Comparison of ENCODE assay signal across 1 cellular context in the genomic region with DNA sequence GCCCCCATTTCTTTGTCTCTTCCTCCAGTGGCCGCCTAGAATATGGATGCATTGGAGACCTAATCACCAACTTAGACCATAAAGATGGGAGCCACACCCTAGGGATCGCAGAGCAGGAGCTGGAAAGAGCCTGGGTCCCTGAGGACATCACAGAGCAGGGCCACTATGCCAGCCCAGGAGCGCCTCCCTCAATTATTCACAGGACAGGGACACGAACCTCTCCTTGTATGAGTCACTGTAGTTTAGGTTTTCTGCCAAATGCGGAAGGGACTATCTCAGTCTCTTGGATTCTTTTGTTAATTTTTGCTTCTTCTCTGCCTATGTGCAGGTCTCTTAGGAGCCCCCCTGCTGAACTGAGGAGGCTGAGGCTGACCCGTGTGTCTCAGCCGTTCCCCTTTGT.
TF ChIP-seq lines count a peak whose summit lies in the region.

No MANE protein-coding gene starts in this region.

TF ChIP-seq in H1, 55 proteins besides CTCF, POLR2A, EP300 and RAD21:
- TF ChIP-seq CEBPB (IDR thresholded peaks at IDR 0.05; ENCODE audit: low read depth, low read length): no peak
- no peak for TF ChIP-seq SIN3A (conservative IDR thresholded peaks at IDR 0.05 in 1 of 2, IDR thresholded peaks at IDR 0.05 in 1 of 2; ENCODE audit: low read depth in 1 of 2, low read length in 2 of 2)
- no peak for TF ChIP-seq CHD2 (IDR thresholded peaks at IDR 0.05; ENCODE audit: low read length)
- TF ChIP-seq RBBP5 (IDR thresholded peaks at IDR 0.05; ENCODE audit: borderline replicate concordance, low read depth, low read length): no peak
- TF ChIP-seq RNF2 (IDR thresholded peaks at IDR 0.05; ENCODE audit: borderline replicate concordance, low read depth, low read length, missing control alignments, poor library complexity, severe bottlenecking): no peak
- no peak for TF ChIP-seq NRF1 (IDR thresholded peaks at IDR 0.05; ENCODE audit: low read depth, low read length)
